In the genomic region with DNA sequence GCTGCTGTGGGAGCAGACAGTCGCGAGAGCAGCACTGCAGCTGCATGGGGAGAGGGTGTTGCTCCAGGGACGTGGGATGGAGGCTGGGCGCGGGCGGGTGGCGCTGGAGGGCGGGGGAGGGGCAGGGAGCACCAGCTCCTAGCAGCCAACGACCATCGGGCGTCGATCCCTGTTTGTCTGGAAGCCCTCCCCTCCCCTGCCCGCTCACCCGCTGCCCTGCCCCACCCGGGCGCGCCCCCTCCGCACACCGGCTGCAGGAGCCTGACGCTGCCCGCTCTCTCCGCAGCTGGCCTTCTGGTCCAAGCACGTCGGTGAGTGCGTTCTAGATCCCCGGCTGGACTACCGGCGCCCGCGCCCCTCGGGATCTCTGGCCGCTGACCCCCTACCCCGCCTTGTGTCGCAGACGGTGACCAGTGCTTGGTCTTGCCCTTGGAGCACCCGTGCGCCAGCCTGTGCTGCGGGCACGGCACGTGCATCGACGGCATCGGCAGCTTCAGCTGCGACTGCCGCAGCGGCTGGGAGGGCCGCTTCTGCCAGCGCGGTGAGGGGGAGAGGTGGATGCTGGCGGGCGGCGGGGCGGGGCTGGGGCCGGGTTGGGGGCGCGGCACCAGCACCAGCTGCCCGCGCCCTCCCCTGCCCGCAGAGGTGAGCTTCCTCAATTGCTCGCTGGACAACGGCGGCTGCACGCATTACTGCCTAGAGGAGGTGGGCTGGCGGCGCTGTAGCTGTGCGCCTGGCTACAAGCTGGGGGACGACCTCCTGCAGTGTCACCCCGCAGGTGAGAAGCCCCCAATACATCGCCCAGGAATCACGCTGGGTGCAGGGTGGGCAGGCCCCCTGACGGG, we compare ENCODE assay signal across 8 cellular contexts. TPM values are rescaled to one million over a fixed set of nuclear protein-coding genes. Genes with fewer than 3 reads are reported as not detected.
DNase-seq lines count a peak whose midpoint lies in the region; ATAC-seq and TF ChIP-seq lines count a peak whose summit lies in the region.

No MANE protein-coding gene starts in this region.

- H3K4me3 Mint-ChIP-seq in activated T-helper 1 cell treated with anti-CD3 and anti-CD28 coated beads, Interleukin-12 subunit alpha, Interleukin-12 subunit beta, Interleukin-2, Interleukin-4 antibody, amounts not matched to agents 30 ng/mL and 10 ng/mL and 1 ng/mL, durations not matched to agents 14 hours and 24 hours and 36 hours: peak overlapping the region; percentile 39

- peak overlapping the region in 1 of 2 donors; percentile 41 for H3K4me3 ChIP-seq in right atrium auricular region

- no peaks in the 10 kb centered on the region for H3K9me3 Mint-ChIP-seq in activated T-helper 1 cell treated with anti-CD3 and anti-CD28 coated beads, Interleukin-12 subunit alpha, Interleukin-12 subunit beta, Interleukin-2, Interleukin-4 antibody, amounts not matched to agents 30 ng/mL and 10 ng/mL and 1 ng/mL, durations not matched to agents 14 hours and 24 hours and 36 hours

- peaks cover 0 to 17% of the 10 kb centered on the region in 2 donors for H3K27me3 ChIP-seq in right atrium auricular region

- ATAC-seq in HG02642 (IDR thresholded peaks at IDR 0.05; ENCODE audit: poor library complexity, unreplicated experiment): no peak
- ATAC-seq in GM19395 (IDR thresholded peaks at IDR 0.05; ENCODE audit: unreplicated experiment): no peak

- TF ChIP-seq CTCF in right atrium auricular region (IDR thresholded peaks at IDR 0.05): no peak

- H3K36me3 ChIP-seq in right atrium auricular region: no peaks in the 10 kb centered on the region

- no peaks in the 10 kb centered on the region for H3K9me3 ChIP-seq in right atrium auricular region

- peaks cover 0 to 15% of the 10 kb centered on the region in 2 donors for H3K4me1 ChIP-seq in right atrium auricular region

- no peaks in the 10 kb centered on the region for H3K36me3 Mint-ChIP-seq in activated T-helper 1 cell treated with anti-CD3 and anti-CD28 coated beads, Interleukin-12 subunit alpha, Interleukin-12 subunit beta, Interleukin-2, Interleukin-4 antibody, amounts not matched to agents 30 ng/mL and 10 ng/mL and 1 ng/mL, durations not matched to agents 14 hours and 24 hours and 36 hours (ENCODE audit: low read depth)

- peaks cover 6% of the 10 kb centered on the region for H3K4me1 Mint-ChIP-seq in activated T-helper 1 cell treated with anti-CD3 and anti-CD28 coated beads, Interleukin-12 subunit alpha, Interleukin-12 subunit beta, Interleukin-2, Interleukin-4 antibody, amounts not matched to agents 30 ng/mL and 10 ng/mL and 1 ng/mL, durations not matched to agents 14 hours and 24 hours and 36 hours (ENCODE audit: low read depth)

- no peak overlapping the region for H3K27ac Mint-ChIP-seq in activated T-helper 1 cell treated with anti-CD3 and anti-CD28 coated beads, Interleukin-12 subunit alpha, Interleukin-12 subunit beta, Interleukin-2, Interleukin-4 antibody, amounts not matched to agents 30 ng/mL and 10 ng/mL and 1 ng/mL, durations not matched to agents 14 hours and 24 hours and 36 hours

- intact Hi-C loops in activated T-helper 1 cell treated with anti-CD3 and anti-CD28 coated beads, Interleukin-12 subunit alpha, Interleukin-12 subunit beta, Interleukin-2, Interleukin-4 antibody, amounts not matched to agents 30 ng/mL and 10 ng/mL and 1 ng/mL, durations not matched to agents 14 hours and 24 hours and 36 hours (cut with micrococcal nuclease): no loop called here

- H3K27me3 Mint-ChIP-seq in activated T-helper 1 cell treated with anti-CD3 and anti-CD28 coated beads, Interleukin-12 subunit alpha, Interleukin-12 subunit beta, Interleukin-2, Interleukin-4 antibody, amounts not matched to agents 30 ng/mL and 10 ng/mL and 1 ng/mL, durations not matched to agents 14 hours and 24 hours and 36 hours (ENCODE audit: insufficient read depth): peaks cover 42% of the 10 kb centered on the region

- no peak overlapping the region for H3K27ac ChIP-seq in right atrium auricular region

- peak; percentile 10 for DNase-seq in GDM1 (lab: John Stamatoyannopoulos, UW)
- DNase-seq in NCI-H1105 (lab: John Stamatoyannopoulos, UW): peak; percentile 32
- DNase-seq in activated T-helper 1 cell treated with anti-CD3 and anti-CD28 coated beads, Interleukin-12 subunit alpha, Interleukin-12 subunit beta, Interleukin-2, Interleukin-4 antibody, amounts not matched to agents 30 ng/mL and 10 ng/mL and 1 ng/mL, durations not matched to agents 14 hours and 24 hours and 36 hours (ENCODE audit: low spot score): no peak
- DNase-seq in right atrium auricular region (ENCODE audit: low spot score): peak; percentile 54
- DNase-seq in stimulated activated CD8-positive, alpha-beta memory T cell treated with anti-CD3 and anti-CD28 coated beads, Interleukin-4, amount 100 ng/mL, for 48 hours: peak; percentile 31
- no peak for DNase-seq in mucosa of gallbladder (ENCODE audit: low spot score)

RNA-seq across cellular contexts. Expression of a gene that starts 4.6 kb away (rescaled TPM):
- total RNA-seq in activated T-helper 1 cell treated with anti-CD3 and anti-CD28 coated beads, Interleukin-12 subunit alpha, Interleukin-12 subunit beta, Interleukin-2, Interleukin-4 antibody, amounts not matched to agents 30 ng/mL and 10 ng/mL and 1 ng/mL, durations not matched to agents 14 hours and 24 hours and 36 hours: 0.29 TPM in 2 replicates
- total RNA-seq in right atrium auricular region (not detected), mucosa of gallbladder (3.3 TPM)

RNA-seq across cellular contexts. Expression of a gene that starts 35.1 kb away (rescaled TPM):
- 64.1 and 66.1 TPM in 2 replicates for total RNA-seq in activated T-helper 1 cell treated with anti-CD3 and anti-CD28 coated beads, Interleukin-12 subunit alpha, Interleukin-12 subunit beta, Interleukin-2, Interleukin-4 antibody, amounts not matched to agents 30 ng/mL and 10 ng/mL and 1 ng/mL, durations not matched to agents 14 hours and 24 hours and 36 hours
- total RNA-seq in right atrium auricular region (10 to 100 TPM; 20.5 to 20.8 TPM), mucosa of gallbladder (71.0 TPM)

Comparison
In these comparisons a context has a peak if more than half of its experiments do, and no peak if none do; other contexts are left out.
1. DNase-seq: peak in GDM1 (single experiment), NCI-H1105 (single experiment), right atrium auricular region (single experiment) and stimulated activated CD8-positive, alpha-beta memory T cell treated with anti-CD3 and anti-CD28 coated beads, Interleukin-4, amount 100 ng/mL, for 48 hours (single experiment); none in activated T-helper 1 cell treated with anti-CD3 and anti-CD28 coated beads, Interleukin-12 subunit alpha, Interleukin-12 subunit beta, Interleukin-2, Interleukin-4 antibody, amounts not matched to agents 30 ng/mL and 10 ng/mL and 1 ng/mL, durations not matched to agents 14 hours and 24 hours and 36 hours (single experiment) and mucosa of gallbladder (single experiment).